16 cellular contexts compared by ENCODE assay signal in genomic region chr2:230968921-230969672, GRCh38. TPM values are rescaled to one million over a fixed set of nuclear protein-coding genes. Genes with fewer than 3 reads are reported as not detected.
DNase-seq lines count a peak whose midpoint lies in the region; TF ChIP-seq lines count a peak whose summit lies in the region.
"Had no signal": no experiment of that assay in that cellular context is flagged by ENCODE, and none has a peak within 500 bp of the region (broad histone marks: within the 10 kb centered on the region; RNA-seq: fewer than 3 reads in every experiment).

No MANE protein-coding gene starts in this region.

- H3K4me3 ChIP-seq in testis = peak overlapping the region in 1 of 2 donors; percentile 5
- H3K4me3 ChIP-seq: smooth muscle cell had no signal

- intact Hi-C loops in testis (cut with DNase I; ENCODE audit: low total_unique reads) = no loop called here

- peak; percentile 42 for DNase-seq in activated effector memory CD4-positive, alpha-beta T cell treated with anti-CD3 and anti-CD28 coated beads, Interleukin-2, amount 50 U/mL, for 16 hours
- DNase-seq in activated effector memory CD4-positive, alpha-beta T cell treated with Interleukin-2 at 50 U/mL for 16 hours = no peak
- DNase-seq in LHCN-M2 (ENCODE audit: low read depth) (peak; percentile 65), testis (peak; percentile 49), NCI-H510A treated with DMSO at 0.1 percent for 48 hours (lab: John Stamatoyannopoulos, UW) (no peak), NCI-H2227 (lab: John Stamatoyannopoulos, UW; ENCODE audit: unreplicated experiment) (no peak), SHP77 (lab: John Stamatoyannopoulos, UW) (no peak)
- DNase-seq in activated CD8-positive, alpha-beta memory T cell treated with anti-CD3 and anti-CD28 coated beads, Interleukin-2, amount 50 U/mL, for 48 hours = peak; percentile 43
- DNase-seq: activated CD4-positive, alpha-beta T cell treated with anti-CD3 and anti-CD28 coated beads for 48 hours; kidney; naive thymus-derived CD4-positive, alpha-beta T cell; NCI-H2171 treated with DMSO at 0.1 percent for 48 hours; upper lobe of left lung had no signal

- H3K9me3 ChIP-seq in testis = no peaks in the 10 kb centered on the region
- H3K9me3 ChIP-seq: upper lobe of left lung had no signal

- 62 to 66% methylated on average over 16 of the region's 16 CpGs for WGBS in testis, 2 donors

- no peak for TF ChIP-seq POLR2A in testis (IDR thresholded peaks at IDR 0.05)

- no peaks in the 10 kb centered on the region for H3K4me1 ChIP-seq in testis
- H3K4me1 ChIP-seq: upper lobe of left lung had no signal

- H3K27ac ChIP-seq in testis = peak overlapping the region; percentile 12 to 59
- H3K27ac ChIP-seq: upper lobe of left lung had no signal

- no peak for TF ChIP-seq CTCF in testis (IDR thresholded peaks at IDR 0.05)

- no peaks in the 10 kb centered on the region for H3K27me3 ChIP-seq in testis
- H3K27me3 ChIP-seq: upper lobe of left lung had no signal

- H3K36me3 ChIP-seq in testis (ENCODE audit: low read depth, missing control alignments) = no peaks in the 10 kb centered on the region
- H3K36me3 ChIP-seq: upper lobe of left lung had no signal

RNA-seq across cellular contexts. Expression of gene SPATA3, which starts 26.8 kb away (rescaled TPM):
- total RNA-seq in LHCN-M2 (2014; rRNA removed) = not detected in 2 replicates
- polyA plus RNA-seq in LHCN-M2 (2012) = not detected
- total RNA-seq in testis = 100 to 1,000 TPM in 1 of 2 donors, 10 to 100 TPM in 1; 18.6 to 127 TPM
- 211 TPM for polyA plus RNA-seq in testis (ENCODE audit: insufficient read depth, low read depth, low replicate concordance)
- total RNA-seq: G401; kidney; naive thymus-derived CD4-positive, alpha-beta T cell; smooth muscle cell; upper lobe of left lung had no signal
- polyA plus RNA-seq: adipose tissue; naive thymus-derived CD4-positive, alpha-beta T cell; smooth muscle cell had no signal

RNA-seq across cellular contexts. Expression of gene GPR55, which starts 44.1 kb away (rescaled TPM):
- total RNA-seq in LHCN-M2 (2014; rRNA removed) = not detected in 2 replicates
- polyA plus RNA-seq in LHCN-M2 (2012) = not detected
- 10 to 100 TPM; 10.9 to 14.7 TPM for total RNA-seq in testis
- polyA plus RNA-seq in testis (ENCODE audit: insufficient read depth, low read depth, low replicate concordance) = 12.3 TPM
- total RNA-seq: G401, smooth muscle cell had no signal
- polyA plus RNA-seq: smooth muscle cell had no signal

Comparison
In these comparisons a context has a peak if more than half of its experiments do, and no peak if none do; other contexts are left out.
1. DNase-seq: peak in activated effector memory CD4-positive, alpha-beta T cell treated with anti-CD3 and anti-CD28 coated beads, Interleukin-2, amount 50 U/mL, for 16 hours (single experiment), LHCN-M2 (single experiment), activated CD8-positive, alpha-beta memory T cell treated with anti-CD3 and anti-CD28 coated beads, Interleukin-2, amount 50 U/mL, for 48 hours (single experiment) and testis (single experiment); none in activated effector memory CD4-positive, alpha-beta T cell treated with Interleukin-2 at 50 U/mL for 16 hours (single experiment), NCI-H510A treated with DMSO at 0.1 percent for 48 hours (single experiment), NCI-H2227 (single experiment) and SHP77 (0 of 2).
2. RNA of gene SPATA3, which starts 26.8 kb away (total RNA-seq): 18.6 to 127 TPM in testis; not detected in LHCN-M2; every median in the first group is over 10 times any median in the second.
3. RNA of gene GPR55, which starts 44.1 kb away (total RNA-seq): 10.9 to 14.7 TPM in testis; not detected in LHCN-M2; every median in the first group is over 10 times any median in the second.